ENCODE assay signal across 8 cellular contexts in the genomic region with DNA sequence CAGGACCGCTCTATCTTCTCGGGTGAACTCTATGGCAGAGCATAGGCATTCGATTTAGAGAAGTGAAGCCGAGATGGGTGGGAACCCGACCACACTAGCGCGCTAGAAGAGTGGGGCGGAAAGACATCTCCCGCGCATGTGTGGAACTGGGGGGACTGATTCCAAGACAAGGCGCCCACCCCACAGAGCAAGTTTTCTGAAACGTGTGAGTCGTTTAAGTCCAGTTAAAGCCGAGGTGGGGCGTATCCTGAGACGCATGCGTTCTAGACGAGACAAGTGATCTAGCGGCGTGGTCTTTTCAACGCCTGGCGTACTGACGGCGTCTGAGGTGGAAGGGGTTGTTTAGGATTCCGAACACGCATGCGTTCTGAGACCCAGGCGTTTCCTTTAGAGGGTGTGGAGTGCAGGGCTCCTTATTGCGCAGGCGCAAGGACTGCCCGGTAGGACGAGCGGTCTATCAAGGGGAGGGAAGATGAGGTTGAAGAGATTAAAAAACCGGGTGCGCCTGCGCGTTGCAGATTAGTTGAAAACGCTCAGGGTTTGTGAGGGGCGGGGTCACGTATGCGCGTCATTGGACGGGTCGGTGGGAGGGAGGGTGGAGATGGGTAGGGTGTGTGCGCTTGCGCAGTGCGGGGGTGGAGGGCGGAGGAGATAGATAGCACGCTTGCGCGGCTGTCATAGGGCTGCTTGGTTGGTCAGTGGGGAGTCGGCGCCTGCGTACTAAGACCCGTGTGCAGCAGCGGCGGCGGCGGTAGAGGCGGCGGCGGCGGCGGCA. TPM values are rescaled to one million over a fixed set of nuclear protein-coding genes. Genes with fewer than 3 reads are reported as not detected.
DNase-seq lines count a peak whose midpoint lies in the region; ATAC-seq and TF ChIP-seq lines count a peak whose summit lies in the region.

Gene EIF5A (plus strand): TSS at position 718 of the 775 bp plus-strand sequence. CDS start 2,008 bp downstream, outside the sequence.

- intact Hi-C loops in spleen (cut with DNase I; ENCODE audit: low total_unique reads), result loop anchor here (10.0 kb wide), 1 partner anchor 262 kb away; the partner anchor contains the start of gene SLC16A11

- no peaks in the 10 kb centered on the region for H3K9me3 ChIP-seq in spleen

- no peak for TF ChIP-seq CTCF in spleen (IDR thresholded peaks at IDR 0.05 in 8 of 11, conservative IDR thresholded peaks at IDR 0.05 in 3 of 11)

- WGBS in spleen, 5 donors, result 0 to 1% (median 0%) methylated on average over 54 to 64 of the region's 64 CpGs

- H3K4me1 ChIP-seq in spleen, result peaks cover 26 to 50% (median 39%) of the 10 kb centered on the region in 6 donors

- peak; percentile 100 for DNase-seq in AG08395 (ENCODE audit: low spot score)
- peak; percentile 90 for DNase-seq in NCI-H345 treated with DMSO at 0.1 percent for 48 hours (lab: John Stamatoyannopoulos, UW; ENCODE audit: unreplicated experiment)
- peak; percentile 99 to 100 (median 100) for DNase-seq in activated CD4-positive, CD25-positive, alpha-beta regulatory T cell (lab: John Stamatoyannopoulos, UW)
- DNase-seq in central memory CD4-positive, alpha-beta T cell, result peak; percentile 100
- peak; percentile 99 for DNase-seq in inferior parietal cortex (ENCODE audit: extremely low spot score)
- peak; percentile 100 for DNase-seq in spleen

- in situ Hi-C loops in GM18951 (cut with MboI; ENCODE audit: low sequenced_read_pairs, unreplicated experiment), result no loop called here

- peaks cover 0 to 30% (median 27%) of the 10 kb centered on the region in 6 donors for H3K36me3 ChIP-seq in spleen

- peak within 1 kb of the TSS; percentile 83 to 100 (median 98) for H3K27ac ChIP-seq in spleen

- ATAC-seq in HG03196 (IDR thresholded peaks at IDR 0.05; ENCODE audit: unreplicated experiment), result peak; percentile 69

- H3K27me3 ChIP-seq in spleen (replicated peaks in 1 of 7), result no peaks in the 10 kb centered on the region

- H3K4me3 ChIP-seq in spleen, result peak within 1 kb of the TSS; percentile 89 to 97 (median 92)

- TF ChIP-seq POLR2A in GM18951 (IDR thresholded peaks at IDR 0.05; ENCODE audit: extremely low read depth, insufficient read depth, insufficient read length) (peak; percentile 70), spleen (IDR thresholded peaks at IDR 0.05) (peak; percentile 76 to 94 (median 91))

RNA-seq across cellular contexts. Expression of gene EIF5A, which starts in this region (rescaled TPM):
- total RNA-seq in spleen, result 100 to 1,000 TPM; 117 to 326 (median 244) TPM
- polyA plus RNA-seq in spleen, result 100 to 1,000 TPM; 310 to 426 (median 376) TPM

Comparison
In these comparisons a context has a peak if more than half of its experiments do, and no peak if none do; other contexts are left out.
1. Peak in every context shown above with its lines: DNase-seq, ATAC-seq, H3K4me3 ChIP-seq and H3K27ac ChIP-seq.